1 cellular context compared by ENCODE assay signal in the genomic region with DNA sequence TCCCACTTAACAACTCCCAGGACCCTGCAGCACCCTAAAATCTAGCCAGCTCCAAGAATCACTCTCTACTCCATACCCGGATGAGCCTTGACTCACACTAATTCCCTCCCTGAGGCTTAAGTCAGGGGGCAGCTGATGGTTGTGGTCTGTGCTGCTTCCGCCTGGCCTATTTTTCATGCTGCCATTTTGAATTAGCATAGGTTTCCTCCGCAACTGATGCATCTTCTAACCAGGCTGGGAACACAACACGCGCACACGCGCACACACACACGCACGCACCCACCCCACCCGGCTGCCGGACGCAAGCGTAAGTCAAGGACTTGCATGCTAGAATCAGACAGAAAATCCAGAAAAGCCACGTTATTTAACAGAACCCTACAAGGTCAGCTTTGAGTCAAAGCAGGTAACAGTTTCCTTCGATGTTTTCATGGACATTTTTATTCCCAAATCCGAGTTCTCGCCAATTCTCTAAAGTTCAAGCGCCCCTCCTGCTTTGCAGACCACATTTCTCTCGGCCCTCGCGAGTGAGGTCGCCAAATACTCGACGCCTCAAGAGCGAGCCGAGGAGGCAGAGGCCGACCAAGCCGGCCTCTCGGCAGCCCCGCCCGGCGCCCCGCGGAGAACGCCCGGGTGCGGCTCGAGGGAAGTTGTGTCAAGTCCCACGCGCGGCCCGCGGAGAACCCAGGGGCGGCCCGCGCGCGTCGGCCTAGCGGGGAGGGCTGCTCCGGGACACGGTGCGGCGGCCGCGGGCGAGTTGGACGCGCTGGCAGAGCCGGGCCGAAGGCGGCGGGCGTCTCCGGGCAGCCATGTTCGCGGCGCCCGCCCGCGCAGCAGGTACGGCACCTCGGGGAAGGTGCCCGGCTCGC.
TF ChIP-seq lines count a peak whose summit lies in the region.

No MANE protein-coding gene starts in this region.

TF ChIP-seq in HepG2, 621 proteins besides CTCF, POLR2A, EP300 and RAD21 (continued from another document and continues in another):
- TF ChIP-seq ZSCAN20 (CRISPR knock-in tag; IDR thresholded peaks at IDR 0.05; ENCODE audit: borderline replicate concordance), result no peak
- no peak for TF ChIP-seq IKZF4 (CRISPR knock-in tag; IDR thresholded peaks at IDR 0.05; ENCODE audit: borderline replicate concordance, low read depth, not compliant biosample characterization)
- TF ChIP-seq NFYB (CRISPR knock-in tag; IDR thresholded peaks at IDR 0.05), result no peak
- TF ChIP-seq ZNF12 (CRISPR knock-in tag; IDR thresholded peaks at IDR 0.05), result 0 out of 2 replicates have a peak, but pooled peaks have one; percentile 32
- TF ChIP-seq, protein P1, sequence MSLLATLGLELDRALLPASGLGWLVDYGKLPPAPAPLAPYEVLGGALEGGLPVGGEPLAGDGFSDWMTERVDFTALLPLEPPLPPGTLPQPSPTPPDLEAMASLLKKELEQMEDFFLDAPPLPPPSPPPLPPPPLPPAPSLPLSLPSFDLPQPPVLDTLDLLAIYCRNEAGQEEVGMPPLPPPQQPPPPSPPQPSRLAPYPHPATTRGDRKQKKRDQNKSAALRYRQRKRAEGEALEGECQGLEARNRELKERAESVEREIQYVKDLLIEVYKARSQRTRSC (CRISPR knock-in tag; IDR thresholded peaks at IDR 0.05; ENCODE audit: low read depth), result no peak
- no peak for TF ChIP-seq ZBTB1 (CRISPR knock-in tag; IDR thresholded peaks at IDR 0.05; ENCODE audit: borderline replicate concordance)
- no peak for TF ChIP-seq SOX13 (IDR thresholded peaks at IDR 0.05)
- no peak for TF ChIP-seq SOX13 (CRISPR knock-in tag; conservative IDR thresholded peaks at IDR 0.05 in 1 of 2, IDR thresholded peaks at IDR 0.05 in 1 of 2)
- TF ChIP-seq CBX5 (CRISPR knock-in tag; IDR thresholded peaks at IDR 0.05; ENCODE audit: borderline replicate concordance), result 0 out of 2 replicates have a peak, but pooled peaks have one; percentile 25
- TF ChIP-seq ZNF552 (CRISPR knock-in tag; IDR thresholded peaks at IDR 0.05; ENCODE audit: borderline replicate concordance), result no peak
- no peak for TF ChIP-seq ARNT (IDR thresholded peaks at IDR 0.05)
- TF ChIP-seq, protein P2, sequence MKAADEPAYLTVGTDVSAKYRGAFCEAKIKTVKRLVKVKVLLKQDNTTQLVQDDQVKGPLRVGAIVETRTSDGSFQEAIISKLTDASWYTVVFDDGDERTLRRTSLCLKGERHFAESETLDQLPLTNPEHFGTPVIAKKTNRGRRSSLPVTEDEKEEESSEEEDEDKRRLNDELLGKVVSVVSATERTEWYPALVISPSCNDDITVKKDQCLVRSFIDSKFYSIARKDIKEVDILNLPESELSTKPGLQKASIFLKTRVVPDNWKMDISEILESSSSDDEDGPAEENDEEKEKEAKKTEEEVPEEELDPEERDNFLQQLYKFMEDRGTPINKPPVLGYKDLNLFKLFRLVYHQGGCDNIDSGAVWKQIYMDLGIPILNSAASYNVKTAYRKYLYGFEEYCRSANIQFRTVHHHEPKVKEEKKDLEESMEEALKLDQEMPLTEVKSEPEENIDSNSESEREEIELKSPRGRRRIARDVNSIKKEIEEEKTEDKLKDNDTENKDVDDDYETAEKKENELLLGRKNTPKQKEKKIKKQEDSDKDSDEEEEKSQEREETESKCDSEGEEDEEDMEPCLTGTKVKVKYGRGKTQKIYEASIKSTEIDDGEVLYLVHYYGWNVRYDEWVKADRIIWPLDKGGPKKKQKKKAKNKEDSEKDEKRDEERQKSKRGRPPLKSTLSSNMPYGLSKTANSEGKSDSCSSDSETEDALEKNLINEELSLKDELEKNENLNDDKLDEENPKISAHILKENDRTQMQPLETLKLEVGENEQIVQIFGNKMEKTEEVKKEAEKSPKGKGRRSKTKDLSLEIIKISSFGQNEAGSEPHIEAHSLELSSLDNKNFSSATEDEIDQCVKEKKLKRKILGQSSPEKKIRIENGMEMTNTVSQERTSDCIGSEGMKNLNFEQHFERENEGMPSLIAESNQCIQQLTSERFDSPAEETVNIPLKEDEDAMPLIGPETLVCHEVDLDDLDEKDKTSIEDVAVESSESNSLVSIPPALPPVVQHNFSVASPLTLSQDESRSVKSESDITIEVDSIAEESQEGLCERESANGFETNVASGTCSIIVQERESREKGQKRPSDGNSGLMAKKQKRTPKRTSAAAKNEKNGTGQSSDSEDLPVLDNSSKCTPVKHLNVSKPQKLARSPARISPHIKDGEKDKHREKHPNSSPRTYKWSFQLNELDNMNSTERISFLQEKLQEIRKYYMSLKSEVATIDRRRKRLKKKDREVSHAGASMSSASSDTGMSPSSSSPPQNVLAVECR (CRISPR knock-in tag; IDR thresholded peaks at IDR 0.05; ENCODE audit: borderline replicate concordance), result no peak; the same call in 1 of the 2 replicates
- TF ChIP-seq, protein P3, sequence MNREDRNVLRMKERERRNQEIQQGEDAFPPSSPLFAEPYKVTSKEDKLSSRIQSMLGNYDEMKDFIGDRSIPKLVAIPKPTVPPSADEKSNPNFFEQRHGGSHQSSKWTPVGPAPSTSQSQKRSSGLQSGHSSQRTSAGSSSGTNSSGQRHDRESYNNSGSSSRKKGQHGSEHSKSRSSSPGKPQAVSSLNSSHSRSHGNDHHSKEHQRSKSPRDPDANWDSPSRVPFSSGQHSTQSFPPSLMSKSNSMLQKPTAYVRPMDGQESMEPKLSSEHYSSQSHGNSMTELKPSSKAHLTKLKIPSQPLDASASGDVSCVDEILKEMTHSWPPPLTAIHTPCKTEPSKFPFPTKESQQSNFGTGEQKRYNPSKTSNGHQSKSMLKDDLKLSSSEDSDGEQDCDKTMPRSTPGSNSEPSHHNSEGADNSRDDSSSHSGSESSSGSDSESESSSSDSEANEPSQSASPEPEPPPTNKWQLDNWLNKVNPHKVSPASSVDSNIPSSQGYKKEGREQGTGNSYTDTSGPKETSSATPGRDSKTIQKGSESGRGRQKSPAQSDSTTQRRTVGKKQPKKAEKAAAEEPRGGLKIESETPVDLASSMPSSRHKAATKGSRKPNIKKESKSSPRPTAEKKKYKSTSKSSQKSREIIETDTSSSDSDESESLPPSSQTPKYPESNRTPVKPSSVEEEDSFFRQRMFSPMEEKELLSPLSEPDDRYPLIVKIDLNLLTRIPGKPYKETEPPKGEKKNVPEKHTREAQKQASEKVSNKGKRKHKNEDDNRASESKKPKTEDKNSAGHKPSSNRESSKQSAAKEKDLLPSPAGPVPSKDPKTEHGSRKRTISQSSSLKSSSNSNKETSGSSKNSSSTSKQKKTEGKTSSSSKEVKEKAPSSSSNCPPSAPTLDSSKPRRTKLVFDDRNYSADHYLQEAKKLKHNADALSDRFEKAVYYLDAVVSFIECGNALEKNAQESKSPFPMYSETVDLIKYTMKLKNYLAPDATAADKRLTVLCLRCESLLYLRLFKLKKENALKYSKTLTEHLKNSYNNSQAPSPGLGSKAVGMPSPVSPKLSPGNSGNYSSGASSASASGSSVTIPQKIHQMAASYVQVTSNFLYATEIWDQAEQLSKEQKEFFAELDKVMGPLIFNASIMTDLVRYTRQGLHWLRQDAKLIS (CRISPR knock-in tag; IDR thresholded peaks at IDR 0.05), result no peak
- TF ChIP-seq RARA (CRISPR knock-in tag; IDR thresholded peaks at IDR 0.05), result no peak
- TF ChIP-seq ZNF136 (CRISPR knock-in tag; IDR thresholded peaks at IDR 0.05; ENCODE audit: low read depth), result no peak
- TF ChIP-seq ZNF549 (CRISPR knock-in tag; IDR thresholded peaks at IDR 0.05), result no peak
- TF ChIP-seq ZFP41 (CRISPR knock-in tag; IDR thresholded peaks at IDR 0.05; ENCODE audit: borderline replicate concordance), result no peak
- TF ChIP-seq AGO2 (optimal IDR thresholded peaks at IDR 0.05; ENCODE audit: low read depth, low read length), result peak; percentile 74
- TF ChIP-seq NFE2 (CRISPR knock-in tag; IDR thresholded peaks at IDR 0.05), result no peak
- TF ChIP-seq ZNF335 (CRISPR knock-in tag; IDR thresholded peaks at IDR 0.05), result no peak
- TF ChIP-seq, protein P4, sequence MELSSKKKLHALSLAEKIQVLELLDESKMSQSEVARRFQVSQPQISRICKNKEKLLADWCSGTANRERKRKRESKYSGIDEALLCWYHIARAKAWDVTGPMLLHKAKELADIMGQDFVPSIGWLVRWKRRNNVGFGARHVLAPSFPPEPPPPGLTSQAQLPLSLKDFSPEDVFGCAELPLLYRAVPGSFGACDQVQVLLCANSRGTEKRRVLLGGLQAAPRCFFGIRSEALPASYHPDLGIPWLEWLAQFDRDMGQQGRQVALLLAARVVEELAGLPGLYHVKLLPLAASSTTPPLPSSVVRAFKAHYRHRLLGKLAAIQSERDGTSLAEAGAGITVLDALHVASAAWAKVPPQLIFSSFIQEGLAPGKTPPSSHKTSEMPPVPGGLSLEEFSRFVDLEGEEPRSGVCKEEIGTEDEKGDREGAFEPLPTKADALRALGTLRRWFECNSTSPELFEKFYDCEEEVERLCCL (CRISPR knock-in tag; IDR thresholded peaks at IDR 0.05; ENCODE audit: borderline replicate concordance), result no peak
- TF ChIP-seq YEATS4 (CRISPR knock-in tag; IDR thresholded peaks at IDR 0.05; ENCODE audit: borderline replicate concordance), result peak; percentile 69
- no peak for TF ChIP-seq U2AF2 (IDR thresholded peaks at IDR 0.05; ENCODE audit: low read depth, low read length)
- 0 out of 2 replicates have a peak, but pooled peaks have one; percentile 37 for TF ChIP-seq ZNF230 (CRISPR knock-in tag; IDR thresholded peaks at IDR 0.05)
- no peak for TF ChIP-seq ZNF550 (CRISPR knock-in tag; IDR thresholded peaks at IDR 0.05; ENCODE audit: borderline replicate concordance)
- TF ChIP-seq SNRNP70 (IDR thresholded peaks at IDR 0.05; ENCODE audit: low read depth, low read length), result no peak
- TF ChIP-seq, protein P5, sequence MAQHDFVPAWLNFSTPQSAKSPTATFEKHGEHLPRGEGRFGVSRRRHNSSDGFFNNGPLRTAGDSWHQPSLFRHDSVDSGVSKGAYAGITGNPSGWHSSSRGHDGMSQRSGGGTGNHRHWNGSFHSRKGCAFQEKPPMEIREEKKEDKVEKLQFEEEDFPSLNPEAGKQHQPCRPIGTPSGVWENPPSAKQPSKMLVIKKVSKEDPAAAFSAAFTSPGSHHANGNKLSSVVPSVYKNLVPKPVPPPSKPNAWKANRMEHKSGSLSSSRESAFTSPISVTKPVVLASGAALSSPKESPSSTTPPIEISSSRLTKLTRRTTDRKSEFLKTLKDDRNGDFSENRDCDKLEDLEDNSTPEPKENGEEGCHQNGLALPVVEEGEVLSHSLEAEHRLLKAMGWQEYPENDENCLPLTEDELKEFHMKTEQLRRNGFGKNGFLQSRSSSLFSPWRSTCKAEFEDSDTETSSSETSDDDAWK (CRISPR knock-in tag; IDR thresholded peaks at IDR 0.05), result no peak
- TF ChIP-seq, protein P6, sequence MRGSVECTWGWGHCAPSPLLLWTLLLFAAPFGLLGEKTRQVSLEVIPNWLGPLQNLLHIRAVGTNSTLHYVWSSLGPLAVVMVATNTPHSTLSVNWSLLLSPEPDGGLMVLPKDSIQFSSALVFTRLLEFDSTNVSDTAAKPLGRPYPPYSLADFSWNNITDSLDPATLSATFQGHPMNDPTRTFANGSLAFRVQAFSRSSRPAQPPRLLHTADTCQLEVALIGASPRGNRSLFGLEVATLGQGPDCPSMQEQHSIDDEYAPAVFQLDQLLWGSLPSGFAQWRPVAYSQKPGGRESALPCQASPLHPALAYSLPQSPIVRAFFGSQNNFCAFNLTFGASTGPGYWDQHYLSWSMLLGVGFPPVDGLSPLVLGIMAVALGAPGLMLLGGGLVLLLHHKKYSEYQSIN (CRISPR knock-in tag; IDR thresholded peaks at IDR 0.05; ENCODE audit: borderline replicate concordance), result no peak
- TF ChIP-seq, protein P7, sequence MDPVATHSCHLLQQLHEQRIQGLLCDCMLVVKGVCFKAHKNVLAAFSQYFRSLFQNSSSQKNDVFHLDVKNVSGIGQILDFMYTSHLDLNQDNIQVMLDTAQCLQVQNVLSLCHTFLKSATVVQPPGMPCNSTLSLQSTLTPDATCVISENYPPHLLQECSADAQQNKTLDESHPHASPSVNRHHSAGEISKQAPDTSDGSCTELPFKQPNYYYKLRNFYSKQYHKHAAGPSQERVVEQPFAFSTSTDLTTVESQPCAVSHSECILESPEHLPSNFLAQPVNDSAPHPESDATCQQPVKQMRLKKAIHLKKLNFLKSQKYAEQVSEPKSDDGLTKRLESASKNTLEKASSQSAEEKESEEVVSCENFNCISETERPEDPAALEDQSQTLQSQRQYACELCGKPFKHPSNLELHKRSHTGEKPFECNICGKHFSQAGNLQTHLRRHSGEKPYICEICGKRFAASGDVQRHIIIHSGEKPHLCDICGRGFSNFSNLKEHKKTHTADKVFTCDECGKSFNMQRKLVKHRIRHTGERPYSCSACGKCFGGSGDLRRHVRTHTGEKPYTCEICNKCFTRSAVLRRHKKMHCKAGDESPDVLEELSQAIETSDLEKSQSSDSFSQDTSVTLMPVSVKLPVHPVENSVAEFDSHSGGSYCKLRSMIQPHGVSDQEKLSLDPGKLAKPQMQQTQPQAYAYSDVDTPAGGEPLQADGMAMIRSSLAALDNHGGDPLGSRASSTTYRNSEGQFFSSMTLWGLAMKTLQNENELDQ (CRISPR knock-in tag; IDR thresholded peaks at IDR 0.05; ENCODE audit: borderline replicate concordance), result no peak
- TF ChIP-seq, protein P8, sequence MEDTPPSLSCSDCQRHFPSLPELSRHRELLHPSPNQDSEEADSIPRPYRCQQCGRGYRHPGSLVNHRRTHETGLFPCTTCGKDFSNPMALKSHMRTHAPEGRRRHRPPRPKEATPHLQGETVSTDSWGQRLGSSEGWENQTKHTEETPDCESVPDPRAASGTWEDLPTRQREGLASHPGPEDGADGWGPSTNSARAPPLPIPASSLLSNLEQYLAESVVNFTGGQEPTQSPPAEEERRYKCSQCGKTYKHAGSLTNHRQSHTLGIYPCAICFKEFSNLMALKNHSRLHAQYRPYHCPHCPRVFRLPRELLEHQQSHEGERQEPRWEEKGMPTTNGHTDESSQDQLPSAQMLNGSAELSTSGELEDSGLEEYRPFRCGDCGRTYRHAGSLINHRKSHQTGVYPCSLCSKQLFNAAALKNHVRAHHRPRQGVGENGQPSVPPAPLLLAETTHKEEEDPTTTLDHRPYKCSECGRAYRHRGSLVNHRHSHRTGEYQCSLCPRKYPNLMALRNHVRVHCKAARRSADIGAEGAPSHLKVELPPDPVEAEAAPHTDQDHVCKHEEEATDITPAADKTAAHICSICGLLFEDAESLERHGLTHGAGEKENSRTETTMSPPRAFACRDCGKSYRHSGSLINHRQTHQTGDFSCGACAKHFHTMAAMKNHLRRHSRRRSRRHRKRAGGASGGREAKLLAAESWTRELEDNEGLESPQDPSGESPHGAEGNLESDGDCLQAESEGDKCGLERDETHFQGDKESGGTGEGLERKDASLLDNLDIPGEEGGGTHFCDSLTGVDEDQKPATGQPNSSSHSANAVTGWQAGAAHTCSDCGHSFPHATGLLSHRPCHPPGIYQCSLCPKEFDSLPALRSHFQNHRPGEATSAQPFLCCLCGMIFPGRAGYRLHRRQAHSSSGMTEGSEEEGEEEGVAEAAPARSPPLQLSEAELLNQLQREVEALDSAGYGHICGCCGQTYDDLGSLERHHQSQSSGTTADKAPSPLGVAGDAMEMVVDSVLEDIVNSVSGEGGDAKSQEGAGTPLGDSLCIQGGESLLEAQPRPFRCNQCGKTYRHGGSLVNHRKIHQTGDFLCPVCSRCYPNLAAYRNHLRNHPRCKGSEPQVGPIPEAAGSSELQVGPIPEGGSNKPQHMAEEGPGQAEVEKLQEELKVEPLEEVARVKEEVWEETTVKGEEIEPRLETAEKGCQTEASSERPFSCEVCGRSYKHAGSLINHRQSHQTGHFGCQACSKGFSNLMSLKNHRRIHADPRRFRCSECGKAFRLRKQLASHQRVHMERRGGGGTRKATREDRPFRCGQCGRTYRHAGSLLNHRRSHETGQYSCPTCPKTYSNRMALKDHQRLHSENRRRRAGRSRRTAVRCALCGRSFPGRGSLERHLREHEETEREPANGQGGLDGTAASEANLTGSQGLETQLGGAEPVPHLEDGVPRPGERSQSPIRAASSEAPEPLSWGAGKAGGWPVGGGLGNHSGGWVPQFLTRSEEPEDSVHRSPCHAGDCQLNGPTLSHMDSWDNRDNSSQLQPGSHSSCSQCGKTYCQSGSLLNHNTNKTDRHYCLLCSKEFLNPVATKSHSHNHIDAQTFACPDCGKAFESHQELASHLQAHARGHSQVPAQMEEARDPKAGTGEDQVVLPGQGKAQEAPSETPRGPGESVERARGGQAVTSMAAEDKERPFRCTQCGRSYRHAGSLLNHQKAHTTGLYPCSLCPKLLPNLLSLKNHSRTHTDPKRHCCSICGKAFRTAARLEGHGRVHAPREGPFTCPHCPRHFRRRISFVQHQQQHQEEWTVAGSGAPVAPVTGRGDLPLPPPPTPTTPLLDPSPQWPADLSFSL (CRISPR knock-in tag; IDR thresholded peaks at IDR 0.05), result peak; percentile 54; the same call in 1 of the 2 replicates
